ENCODE assay signal across 11 cellular contexts in genomic region chr19:45249261-45250033, GRCh38. TPM values are rescaled to one million over a fixed set of nuclear protein-coding genes. Genes with fewer than 3 reads are reported as not detected.
A peak's percentile ranks its signal among the peaks of the same experiment; 100 is the strongest.
DNase-seq lines count a peak whose midpoint lies in the region; ATAC-seq, FAIRE-seq and TF ChIP-seq lines count a peak whose summit lies in the region.
"Had no signal": no experiment of that assay in that cellular context is flagged by ENCODE, and none has a peak within 500 bp of the region (broad histone marks: within the 10 kb centered on the region; RNA-seq: fewer than 3 reads in every experiment).

No MANE protein-coding gene starts in this region.

- DNase-seq in CD4-positive, CD25-positive, alpha-beta regulatory T cell, result no peak
- DNase-seq in GM12892 (ENCODE audit: insufficient read length) (no peak), T-helper 17 cell (no peak), mesothelial cell of epicardium (ENCODE audit: low spot score in 2 of 2, unreplicated experiment in 2 of 2) (no peak), middle frontal gyrus (ENCODE audit: extremely low spot score, low spot score) (no peak), inferior parietal cortex (ENCODE audit: extremely low spot score) (no peak)
- DNase-seq: NCI-H1048 had no signal

- peak; percentile 62 for FAIRE-seq in GM12892 (lab: Jason Lieb, UNC)

- no peak for TF ChIP-seq POLR2A in GM12892 (IDR thresholded peaks at IDR 0.05; ENCODE audit: low read depth, low read length)

- H3K9me3 ChIP-seq in CD4-positive, CD25-positive, alpha-beta regulatory T cell (ENCODE audit: control insufficient read depth in 2 of 2, low read length in 2 of 2), result no peaks in the 10 kb centered on the region
- H3K9me3 ChIP-seq in T-helper 17 cell (ENCODE audit: control insufficient read depth, low read length, poor library complexity, severe bottlenecking), result no peaks in the 10 kb centered on the region

- H3K9me3 Mint-ChIP-seq in CD4-positive, CD25-positive, alpha-beta regulatory T cell, result no peaks in the 10 kb centered on the region
- H3K9me3 Mint-ChIP-seq in mesothelial cell of epicardium, result no peaks in the 10 kb centered on the region

- H3K4me1 Mint-ChIP-seq in CD4-positive, CD25-positive, alpha-beta regulatory T cell, result peaks cover 7 to 32% (median 19%) of the 10 kb centered on the region in 4 donors
- H3K4me1 Mint-ChIP-seq in T-helper 17 cell (peaks cover 33% of the 10 kb centered on the region), mesothelial cell of epicardium (peaks cover 29% of the 10 kb centered on the region)

- no peak overlapping the region for H3K27ac ChIP-seq in CD4-positive, CD25-positive, alpha-beta regulatory T cell (ENCODE audit: insufficient read depth, low read length, poor library complexity, severe bottlenecking)
- H3K27ac ChIP-seq: epithelial cell of prostate had no signal

- H3K27me3 ChIP-seq in CD4-positive, CD25-positive, alpha-beta regulatory T cell (ENCODE audit: control insufficient read depth, insufficient read depth, low read length), result peaks cover 2% of the 10 kb centered on the region

- no peaks in the 10 kb centered on the region for H3K36me3 ChIP-seq in CD4-positive, CD25-positive, alpha-beta regulatory T cell (ENCODE audit: control insufficient read depth, insufficient read depth, low read length)

- H3K27me3 Mint-ChIP-seq in CD4-positive, CD25-positive, alpha-beta regulatory T cell, result peaks cover 16% of the 10 kb centered on the region
- H3K27me3 Mint-ChIP-seq in T-helper 17 cell (peaks cover 8% of the 10 kb centered on the region), mesothelial cell of epicardium (ENCODE audit: low read depth) (peaks cover 6% of the 10 kb centered on the region)

- peaks cover 42% of the 10 kb centered on the region for H3K4me1 ChIP-seq in CD4-positive, CD25-positive, alpha-beta regulatory T cell (ENCODE audit: control insufficient read depth, insufficient read depth, low read length, poor library complexity, severe bottlenecking)

- no peak for ATAC-seq in CD4-positive, CD25-positive, alpha-beta regulatory T cell (ENCODE audit: low read depth in 2 of 2)
- no peak for ATAC-seq in T-helper 17 cell
- no peak for ATAC-seq in HG03097 (IDR thresholded peaks at IDR 0.05; ENCODE audit: low FRiP score, unreplicated experiment)

- H3K27ac Mint-ChIP-seq in CD4-positive, CD25-positive, alpha-beta regulatory T cell, result no peak overlapping the region
- H3K27ac Mint-ChIP-seq in T-helper 17 cell (no peak overlapping the region), mesothelial cell of epicardium (peak overlapping the region; percentile 39)

- H3K4me3 Mint-ChIP-seq in CD4-positive, CD25-positive, alpha-beta regulatory T cell, result peak overlapping the region; percentile 63 to 97 (median 86)
- H3K4me3 Mint-ChIP-seq in T-helper 17 cell, result peak overlapping the region; percentile 98
- peak overlapping the region; percentile 91 for H3K4me3 Mint-ChIP-seq in mesothelial cell of epicardium

- no peaks in the 10 kb centered on the region for H3K36me3 Mint-ChIP-seq in CD4-positive, CD25-positive, alpha-beta regulatory T cell
- H3K36me3 Mint-ChIP-seq in T-helper 17 cell (ENCODE audit: low read depth) (peaks cover 5% of the 10 kb centered on the region), mesothelial cell of epicardium (no peaks in the 10 kb centered on the region)

- no peak overlapping the region for H3K4me3 ChIP-seq in CD4-positive, CD25-positive, alpha-beta regulatory T cell (ENCODE audit: low read depth, low read length)

- TF ChIP-seq CTCF in mesothelial cell of epicardium (IDR thresholded peaks at IDR 0.05; ENCODE audit: unreplicated experiment), result no peak

RNA-seq across cellular contexts. Expression of gene MARK4, which starts 1.6 kb away (rescaled TPM):
- total RNA-seq in CD4-positive, CD25-positive, alpha-beta regulatory T cell, result 61.0 TPM
- polyA plus RNA-seq in CD4-positive, CD25-positive, alpha-beta regulatory T cell, result 1 to 10 TPM in 2 of 4 donors, under 1 TPM in 2; 0.38 to 1.6 (median 0.85) TPM
- 14.1 TPM for polyA plus RNA-seq in GM12892 (2012; ENCODE audit: missing spikeins)
- 10 to 100 TPM; 28.9 to 36.4 TPM for total RNA-seq in T-helper 17 cell
- total RNA-seq in mesothelial cell of epicardium, result 58.6 to 64.9 TPM (median 63.7 TPM) in 3 replicates

RNA-seq across cellular contexts. Expression of gene EXOC3L2, which starts 4.2 kb away (rescaled TPM):
- total RNA-seq in CD4-positive, CD25-positive, alpha-beta regulatory T cell, result not detected
- polyA plus RNA-seq in CD4-positive, CD25-positive, alpha-beta regulatory T cell, result not detected
- polyA plus RNA-seq in GM12892 (2012; ENCODE audit: missing spikeins), result not detected
- total RNA-seq in T-helper 17 cell (1 to 10 TPM in 1 of 2 donors, not detected in 1; 1.1 TPM), mesothelial cell of epicardium (1.4 to 1.7 TPM (median 1.6 TPM) in 3 replicates)
- total RNA-seq: kidney epithelial cell, renal cortical epithelial cell had no signal
